ENCODE assay signal across 9 cellular contexts in genomic region chr17:7324438-7324779, GRCh38.
"Had no signal": no experiment of that assay in that cellular context is flagged by ENCODE, and none has a peak within 500 bp of the region (broad histone marks: within the 10 kb centered on the region; RNA-seq: fewer than 3 reads in every experiment).

No MANE protein-coding gene starts in this region.

- H3K27me3 ChIP-seq: colonic mucosa, heart left ventricle, pancreas, stomach had no signal

- H3K27ac ChIP-seq: colonic mucosa, heart left ventricle, pancreas, stomach had no signal

- H3K4me3 Mint-ChIP-seq: activated naive CD4-positive, alpha-beta T cell treated with anti-CD3 and anti-CD28 coated beads, Interleukin-2, amount 10 ng/mL, durations not matched to agents 7 days and 5 days; naive thymus-derived CD8-positive, alpha-beta T cell had no signal

- H3K27me3 Mint-ChIP-seq: activated naive CD4-positive, alpha-beta T cell treated with anti-CD3 and anti-CD28 coated beads, Interleukin-2, amount 10 ng/mL, durations not matched to agents 7 days and 5 days had no signal

- H3K27ac Mint-ChIP-seq: activated naive CD4-positive, alpha-beta T cell treated with anti-CD3 and anti-CD28 coated beads, Interleukin-2, amount 10 ng/mL, durations not matched to agents 7 days and 5 days; activated T-helper 1 cell treated with anti-CD3 and anti-CD28 coated beads, Interleukin-12 subunit alpha, Interleukin-12 subunit beta, Interleukin-2, Interleukin-4 antibody, amounts not matched to agents 30 ng/mL and 10 ng/mL and 1 ng/mL, durations not matched to agents 14 hours and 24 hours and 36 hours had no signal

- H3K9me3 Mint-ChIP-seq: activated naive CD4-positive, alpha-beta T cell treated with anti-CD3 and anti-CD28 coated beads, Interleukin-2, amount 10 ng/mL, durations not matched to agents 7 days and 5 days; activated T-helper 1 cell treated with anti-CD3 and anti-CD28 coated beads, Interleukin-12 subunit alpha, Interleukin-12 subunit beta, Interleukin-2, Interleukin-4 antibody, amounts not matched to agents 30 ng/mL and 10 ng/mL and 1 ng/mL, durations not matched to agents 14 hours and 24 hours and 36 hours; naive thymus-derived CD8-positive, alpha-beta T cell had no signal

- FAIRE-seq: frontal cortex, pancreas had no signal

- H3K9me3 ChIP-seq: colonic mucosa, heart left ventricle, mucosa of descending colon, pancreas, stomach had no signal

- H3K4me3 ChIP-seq: colonic mucosa, heart left ventricle, mucosa of descending colon, pancreas, stomach had no signal
